Comparison of ENCODE assay signal across 8 cellular contexts in genomic region chr18:75070625-75071483, GRCh38.
DNase-seq lines count a peak whose midpoint lies in the region; ATAC-seq, FAIRE-seq and TF ChIP-seq lines count a peak whose summit lies in the region.

No MANE protein-coding gene starts in this region.

- H3K9me3 ChIP-seq in BLaER1: peaks cover 7% of the 10 kb centered on the region; the same call in 1 of the 2 replicates

- peak; percentile 85 for DNase-seq in RCC 7860 (ENCODE audit: low spot score)
- peak; percentile 54 for DNase-seq in activated T-helper 1 cell treated with Interleukin-2 at 50 U/mL for 16 hours (ENCODE audit: low read depth)
- DNase-seq in foreskin keratinocyte: peak; percentile 94 to 97
- DNase-seq in renal cortical epithelial cell (ENCODE audit: low read depth): peak; percentile 98
- no peak for DNase-seq in NCI-H187 (lab: John Stamatoyannopoulos, UW)

- H3K4me2 ChIP-seq in BLaER1: peak overlapping the region; percentile 81

- peak overlapping the region; percentile 68; the same call in 1 of the 2 replicates for H3K9ac ChIP-seq in BLaER1

- ATAC-seq in GM19438 (IDR thresholded peaks at IDR 0.05; ENCODE audit: low read depth, unreplicated experiment) (peak; percentile 78), HG03521 (IDR thresholded peaks at IDR 0.05; ENCODE audit: unreplicated experiment) (peak; percentile 66), foreskin keratinocyte (peak; percentile 94)

- no peak for TF ChIP-seq CTCF in foreskin keratinocyte (conservative IDR thresholded peaks at IDR 0.05)

- no peaks in the 10 kb centered on the region for H4K20me1 ChIP-seq in BLaER1

- H3K27me3 ChIP-seq in BLaER1: no peaks in the 10 kb centered on the region
- H3K27me3 ChIP-seq in foreskin keratinocyte: no peaks in the 10 kb centered on the region

- H3K36me3 ChIP-seq in BLaER1: 0 out of 2 replicates have a peak, but pooled peaks cover 2% of the 10 kb centered on the region

- peak overlapping the region; percentile 53 for H3K4me3 ChIP-seq in BLaER1

- peak; percentile 86 for FAIRE-seq in RCC 7860 (lab: Jason Lieb, UNC)

- peak overlapping the region; percentile 72 for H3K27ac ChIP-seq in BLaER1
- H3K27ac ChIP-seq in foreskin keratinocyte: no peak overlapping the region

- H3K4me1 ChIP-seq in BLaER1 (peaks cover 32% of the 10 kb centered on the region), foreskin keratinocyte (peaks cover 17% of the 10 kb centered on the region)

Comparison
In these comparisons a context has a peak if more than half of its experiments do, and no peak if none do; other contexts are left out.
1. DNase-seq: peak in RCC 7860 (single experiment), activated T-helper 1 cell treated with Interleukin-2 at 50 U/mL for 16 hours (single experiment), foreskin keratinocyte (2 of 2) and renal cortical epithelial cell (single experiment); none in NCI-H187 (0 of 2).
2. Peak in every context shown above with its lines, with median percentiles within 50 percentile points of each other: ATAC-seq.